12 cellular contexts compared by ENCODE assay signal in genomic region chr19:58096884-58097283, GRCh38. TPM values are rescaled to one million over a fixed set of nuclear protein-coding genes. Genes with fewer than 3 reads are reported as not detected.
DNase-seq lines count a peak whose midpoint lies in the region; ATAC-seq and TF ChIP-seq lines count a peak whose summit lies in the region.
"Had no signal": no experiment of that assay in that cellular context is flagged by ENCODE, and none has a peak within 500 bp of the region (broad histone marks: within the 10 kb centered on the region; RNA-seq: fewer than 3 reads in every experiment).

No MANE protein-coding gene starts in this region.

- H3K23ac ChIP-seq in neuronal stem cell (ENCODE audit: low read depth, low read length, poor library complexity): no peak overlapping the region

- H3K9me3 Mint-ChIP-seq in CD14-positive monocyte: peaks cover 49 to 96% (median 88%) of the 10 kb centered on the region in 7 donors

- peak overlapping the region; percentile 78 for H3K9ac ChIP-seq in neuronal stem cell (ENCODE audit: low read depth, low read length, poor library complexity)

- H3K36me3 ChIP-seq in neuronal stem cell (replicated peaks in 1 of 2; ENCODE audit: control insufficient read depth in 2 of 2, insufficient read depth in 2 of 2, low read length in 2 of 2): peaks cover 15 to 49% of the 10 kb centered on the region in 2 donors

- H3K4ac ChIP-seq in neuronal stem cell (ENCODE audit: low read length): no peak overlapping the region

- no peak overlapping the region for H3K27ac ChIP-seq in neuronal stem cell (replicated peaks; ENCODE audit: low read length)
- H3K27ac ChIP-seq: HL-60, SK-N-MC had no signal

- peaks cover 10% of the 10 kb centered on the region for H3K4me1 Mint-ChIP-seq in CD14-positive monocyte

- H3K14ac ChIP-seq in neuronal stem cell (ENCODE audit: low read length): no peak overlapping the region

- DNase-seq in CD14-positive monocyte (ENCODE audit: low spot score) (no peak), LNCaP clone FGC (ENCODE audit: low read depth) (no peak), epithelial cell of esophagus (ENCODE audit: low read depth) (no peak), neuronal stem cell (ENCODE audit: low spot score) (no peak), SKM-1 treated with dmso at 0.1 percent for 144 hours (lab: John Stamatoyannopoulos, UW; ENCODE audit: unreplicated experiment) (no peak), NCI-H2196 (lab: John Stamatoyannopoulos, UW; ENCODE audit: unreplicated experiment) (no peak)
- DNase-seq: DMS153, NCI-H2227 treated with DMSO at 0.1 percent for 48 hours had no signal

- intact Hi-C loops in CD14-positive monocyte (cut with micrococcal nuclease): no loop called here

- H2BK15ac ChIP-seq in neuronal stem cell (ENCODE audit: low read length): no peak overlapping the region

- no peak overlapping the region for H4K91ac ChIP-seq in neuronal stem cell (ENCODE audit: low read depth, low read length, poor library complexity)

- H2AFZ ChIP-seq in neuronal stem cell (ENCODE audit: low read length): no peak overlapping the region

- no peak overlapping the region for H2BK120ac ChIP-seq in neuronal stem cell (ENCODE audit: low read depth, low read length)

- H3K79me1 ChIP-seq in neuronal stem cell (ENCODE audit: low read depth, low read length): peaks cover 31% of the 10 kb centered on the region

- H3K18ac ChIP-seq in neuronal stem cell (ENCODE audit: low read length): peak overlapping the region; percentile 84

- peaks cover 19 to 71% of the 10 kb centered on the region in 2 donors for H3K9me3 ChIP-seq in neuronal stem cell (replicated peaks in 1 of 2; ENCODE audit: control insufficient read depth in 2 of 2, insufficient read depth in 1 of 2, low read depth in 1 of 2, low read length in 2 of 2)

- H3K4me1 ChIP-seq in neuronal stem cell (ENCODE audit: control insufficient read depth in 2 of 2, insufficient read depth in 1 of 2, low read depth in 1 of 2, low read length in 2 of 2): peaks cover 4 to 8% of the 10 kb centered on the region in 2 donors

- H3K4me2 ChIP-seq in neuronal stem cell (ENCODE audit: insufficient read depth, low read length, poor library complexity, severe bottlenecking): no peak overlapping the region

- H3K36me3 Mint-ChIP-seq in CD14-positive monocyte: peaks cover 0 to 4% of the 10 kb centered on the region in 2 donors

- no peak for ATAC-seq in HG03175 (IDR thresholded peaks at IDR 0.05; ENCODE audit: unreplicated experiment)
- no peak for ATAC-seq in GM19035 (IDR thresholded peaks at IDR 0.05; ENCODE audit: unreplicated experiment)

- no peak overlapping the region for H2BK5ac ChIP-seq in neuronal stem cell (ENCODE audit: low read length)

- no peaks in the 10 kb centered on the region for H3K27me3 ChIP-seq in neuronal stem cell (ENCODE audit: control insufficient read depth in 3 of 3, insufficient read depth in 3 of 3, low read depth in 1 of 3, low read length in 3 of 3)

- H3K4me3 Mint-ChIP-seq in CD14-positive monocyte: peak overlapping the region; percentile 16 to 48

- WGBS in neuronal stem cell (ENCODE audit: extremely low coverage in 2 of 2, insufficient read length in 2 of 2, insufficient replicate concordance in 1 of 2), 2 donors: no CpG with 5 or more reads among the region's 13 CpGs

- no peak for TF ChIP-seq CTCF in CD14-positive monocyte (IDR thresholded peaks at IDR 0.05)
- no peak for TF ChIP-seq CTCF in LNCaP clone FGC (IDR thresholded peaks at IDR 0.05; ENCODE audit: control insufficient read depth, extremely low read depth, insufficient read depth)
- no peak for TF ChIP-seq CTCF in epithelial cell of esophagus (IDR thresholded peaks at IDR 0.05; ENCODE audit: insufficient read depth, low read depth, low read length, missing control alignments)

- H2AK5ac ChIP-seq in neuronal stem cell (ENCODE audit: low read depth, low read length): peak overlapping the region; percentile 98

- peaks cover 0 to 7% (median 2%) of the 10 kb centered on the region in 3 donors for H3K27me3 Mint-ChIP-seq in CD14-positive monocyte (ENCODE audit: low read depth in 3 of 3)

- peak overlapping the region; percentile 88 for H3K4me3 ChIP-seq in LNCaP clone FGC (ENCODE audit: low read depth, low read length)
- peak overlapping the region; percentile 89 for H3K4me3 ChIP-seq in epithelial cell of esophagus (ENCODE audit: low read length)
- peak overlapping the region; percentile 7 to 88 for H3K4me3 ChIP-seq in neuronal stem cell (ENCODE audit: low read length in 2 of 2)

- no peak overlapping the region for H2BK12ac ChIP-seq in neuronal stem cell (ENCODE audit: low read length)

- H3K27ac Mint-ChIP-seq in CD14-positive monocyte: peak overlapping the region in 3 of 7 donors; percentile 27 to 50 (median 41)

- H4K8ac ChIP-seq in neuronal stem cell (ENCODE audit: low read depth, low read length): no peak overlapping the region

RNA-seq across cellular contexts. Expression of gene ZSCAN18, which starts 1.1 kb away (rescaled TPM):
- 1 to 10 TPM; 1.1 to 2.3 TPM for polyA plus RNA-seq in CD14-positive monocyte
- polyA plus RNA-seq in neuronal stem cell (2013, experiment 1 of 2): 86.6 TPM
- polyA plus RNA-seq in neuronal stem cell (2013, experiment 2 of 2): 88.6 TPM

RNA-seq across cellular contexts. Expression of gene ZNF135, which starts 37.8 kb away (rescaled TPM):
- polyA plus RNA-seq in CD14-positive monocyte: under 1 TPM in 1 of 2 donors, not detected in 1; 0.37 TPM
- polyA plus RNA-seq in neuronal stem cell (2013, experiment 1 of 2): 4.0 TPM
- polyA plus RNA-seq in neuronal stem cell (2013, experiment 2 of 2): 4.1 TPM

RNA-seq across cellular contexts. Expression of gene ZNF329, which starts 53.7 kb away (rescaled TPM):
- 1 to 10 TPM in 1 of 2 donors, under 1 TPM in 1; 0.56 to 1.2 TPM for polyA plus RNA-seq in CD14-positive monocyte
- 13.6 TPM for polyA plus RNA-seq in neuronal stem cell (2013, experiment 1 of 2)
- polyA plus RNA-seq in neuronal stem cell (2013, experiment 2 of 2): 13.9 TPM
